In genomic region chr6:35181933-35182612, GRCh38 we compare ENCODE assay signal across 9 cellular contexts. TPM values are rescaled to one million over a fixed set of nuclear protein-coding genes. Genes with fewer than 3 reads are reported as not detected.
DNase-seq lines count a peak whose midpoint lies in the region; ATAC-seq and TF ChIP-seq lines count a peak whose summit lies in the region.
"Had no signal": no experiment of that assay in that cellular context is flagged by ENCODE, and none has a peak within 500 bp of the region (broad histone marks: within the 10 kb centered on the region; RNA-seq: fewer than 3 reads in every experiment).

No MANE protein-coding gene starts in this region.

- H3K9me3 Mint-ChIP-seq in nephron progenitor cell = no peaks in the 10 kb centered on the region
- H3K9me3 Mint-ChIP-seq in naive thymus-derived CD8-positive, alpha-beta T cell = no peaks in the 10 kb centered on the region
- H3K9me3 Mint-ChIP-seq: activated naive CD8-positive, alpha-beta T cell treated with anti-CD3 and anti-CD28 coated beads, Interleukin-2, amount 10 ng/mL, durations not matched to agents 7 days and 5 days had no signal

- TF ChIP-seq CTCF in AG04450 (IDR thresholded peaks at IDR 0.05; ENCODE audit: low read depth, low read length) (no peak), choroid plexus epithelial cell (conservative IDR thresholded peaks at IDR 0.05; ENCODE audit: low read depth, low read length) (no peak), nephron progenitor cell (IDR thresholded peaks at IDR 0.05) (no peak)

- no peaks in the 10 kb centered on the region for H3K27me3 ChIP-seq in AG04450 (ENCODE audit: control insufficient read depth, insufficient read depth, low read length)

- no peak overlapping the region for H3K4me3 Mint-ChIP-seq in nephron progenitor cell
- H3K4me3 Mint-ChIP-seq in naive thymus-derived CD8-positive, alpha-beta T cell = no peak overlapping the region
- H3K4me3 Mint-ChIP-seq: activated naive CD8-positive, alpha-beta T cell treated with anti-CD3 and anti-CD28 coated beads, Interleukin-2, amount 10 ng/mL, durations not matched to agents 7 days and 5 days had no signal

- CTCF ChIA-PET in AG04450 (lab: Charles Lee) = interaction anchor here (1.7 kb wide), 1 partner anchor 23 kb away, joined by 10 read pairs; no protein-coding TSS in a partner anchor

- H3K27ac ChIP-seq in AG04450 (ENCODE audit: low read depth, low read length) = peak overlapping the region; percentile 39

- H3K36me3 Mint-ChIP-seq in nephron progenitor cell (ENCODE audit: low read depth) = peaks cover 5% of the 10 kb centered on the region
- H3K36me3 Mint-ChIP-seq in naive thymus-derived CD8-positive, alpha-beta T cell = no peaks in the 10 kb centered on the region
- H3K36me3 Mint-ChIP-seq: activated naive CD8-positive, alpha-beta T cell treated with anti-CD3 and anti-CD28 coated beads, Interleukin-2, amount 10 ng/mL, durations not matched to agents 7 days and 5 days had no signal

- DNase-seq in AG04450 (ENCODE audit: low read depth, low spot score) (no peak), M059J (ENCODE audit: low read depth) (peak; percentile 83), choroid plexus epithelial cell (ENCODE audit: low read depth) (peak; percentile 95), lung microvascular endothelial cell (ENCODE audit: low read depth in 2 of 2) (peak; percentile 44 to 61), nephron progenitor cell (no peak), NCI-H2107 (lab: John Stamatoyannopoulos, UW) (no peak)
- no peak for DNase-seq in naive thymus-derived CD8-positive, alpha-beta T cell
- DNase-seq: activated naive CD8-positive, alpha-beta T cell treated with anti-CD3 and anti-CD28 coated beads, Interleukin-2, amount 10 ng/mL, durations not matched to agents 7 days and 5 days had no signal

- no peak overlapping the region for H3K4me3 ChIP-seq in AG04450 (ENCODE audit: low read depth, low read length)
- H3K4me3 ChIP-seq in choroid plexus epithelial cell (ENCODE audit: low read depth, low read length) = no peak overlapping the region

- H3K27me3 Mint-ChIP-seq in nephron progenitor cell (ENCODE audit: low read depth, poor library complexity) = peaks cover 14% of the 10 kb centered on the region
- peaks cover 12 to 32% (median 21%) of the 10 kb centered on the region in 5 donors for H3K27me3 Mint-ChIP-seq in naive thymus-derived CD8-positive, alpha-beta T cell

- no peak overlapping the region for H3K27ac Mint-ChIP-seq in nephron progenitor cell
- no peak overlapping the region for H3K27ac Mint-ChIP-seq in naive thymus-derived CD8-positive, alpha-beta T cell
- H3K27ac Mint-ChIP-seq: activated naive CD8-positive, alpha-beta T cell treated with anti-CD3 and anti-CD28 coated beads, Interleukin-2, amount 10 ng/mL, durations not matched to agents 7 days and 5 days had no signal

- no peak for ATAC-seq in GM21717 (IDR thresholded peaks at IDR 0.05; ENCODE audit: unreplicated experiment)
- ATAC-seq in naive thymus-derived CD8-positive, alpha-beta T cell = no peak

- POLR2A ChIA-PET in AG04450 (lab: Yijun Ruan, JAX) = interaction anchor here (0.6 kb wide), 1 partner anchor 31 kb away, joined by 8 read pairs; no protein-coding TSS in a partner anchor
- POLR2A ChIA-PET in naive thymus-derived CD8-positive, alpha-beta T cell (lab: Charles Lee) = no interaction called here

- H3K9me3 ChIP-seq in AG04450 (ENCODE audit: control insufficient read depth, insufficient read depth, low read length) = no peaks in the 10 kb centered on the region; the same call in 1 of the 2 replicates

- H3K4me1 Mint-ChIP-seq in nephron progenitor cell = peaks cover 60% of the 10 kb centered on the region
- H3K4me1 Mint-ChIP-seq in naive thymus-derived CD8-positive, alpha-beta T cell = peaks cover 0 to 2% (median 0%) of the 10 kb centered on the region in 4 donors
- H3K4me1 Mint-ChIP-seq: activated naive CD8-positive, alpha-beta T cell treated with anti-CD3 and anti-CD28 coated beads, Interleukin-2, amount 10 ng/mL, durations not matched to agents 7 days and 5 days had no signal

RNA-seq across cellular contexts. Expression of gene SCUBE3, which starts 31.7 kb away (rescaled TPM):
- polyA plus RNA-seq in AG04450 (2011; rRNA removed) = 6.7 and 7.7 TPM in 2 replicates
- 8.0 and 10.3 TPM in 2 replicates for polyA minus RNA-seq in AG04450 (2011; rRNA and poly(A)+ RNA removed)
- 0.12 TPM in 1 of 2 replicates, not detected in the other for total RNA-seq in M059J (2014; rRNA removed; shearing (Covaris generic))
- 0.60 and 0.87 TPM in 2 replicates for total RNA-seq in lung microvascular endothelial cell
- total RNA-seq in naive thymus-derived CD8-positive, alpha-beta T cell = under 1 TPM in 1 of 2 experiments, not detected in 1; 0.05 TPM
- under 1 TPM; 0.03 to 0.06 (median 0.05) TPM for polyA plus RNA-seq in naive thymus-derived CD8-positive, alpha-beta T cell

RNA-seq across cellular contexts. Expression of gene TCP11, which starts 40.9 kb away (rescaled TPM):
- 0.11 and 0.15 TPM in 2 replicates for polyA plus RNA-seq in AG04450 (2011; rRNA removed)
- polyA minus RNA-seq in AG04450 (2011; rRNA and poly(A)+ RNA removed) = 0.23 and 0.26 TPM in 2 replicates
- not detected in 2 replicates for total RNA-seq in M059J (2014; rRNA removed; shearing (Covaris generic))
- total RNA-seq in lung microvascular endothelial cell = not detected in 2 replicates
- not detected for total RNA-seq in naive thymus-derived CD8-positive, alpha-beta T cell
- polyA plus RNA-seq in naive thymus-derived CD8-positive, alpha-beta T cell = not detected
- total RNA-seq: activated naive CD8-positive, alpha-beta T cell treated with anti-CD3 and anti-CD28 coated beads, Interleukin-2, amount 10 ng/mL, durations not matched to agents 7 days and 5 days had no signal

Comparison
In these comparisons a context has a peak if more than half of its experiments do, and no peak if none do; other contexts are left out.
1. DNase-seq: peak in M059J (single experiment), choroid plexus epithelial cell (single experiment) and lung microvascular endothelial cell (2 of 2); none in AG04450 (single experiment), nephron progenitor cell (single experiment), NCI-H2107 (single experiment) and naive thymus-derived CD8-positive, alpha-beta T cell (0 of 10).